In the genomic region with DNA sequence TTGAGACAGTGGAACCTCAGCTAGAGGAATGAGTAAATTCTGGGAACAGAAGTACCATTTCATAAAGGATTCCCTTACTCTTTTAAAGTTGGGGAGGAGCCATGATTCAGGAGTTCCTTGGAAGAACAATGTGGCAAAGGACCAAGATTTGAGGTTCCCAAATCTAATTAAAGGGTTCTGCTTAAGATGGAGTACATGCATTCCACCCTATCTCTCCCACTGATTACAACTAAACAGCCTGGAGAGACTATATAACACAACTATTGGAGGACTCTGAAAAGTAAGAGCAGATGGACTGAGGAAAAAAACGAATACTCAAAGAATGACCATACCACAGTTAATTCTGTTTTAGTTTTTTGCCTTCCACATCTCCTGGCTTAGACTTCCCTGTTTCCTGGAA, we compare ENCODE assay signal across 1 cellular context.
TF ChIP-seq lines count a peak whose summit lies in the region.

No MANE protein-coding gene starts in this region.

TF ChIP-seq in SK-N-SH treated with all-trans-retinoic acid at 6 μM for 48 hours, 23 proteins besides CTCF, POLR2A, EP300 and RAD21 (continued from another document):
- TF ChIP-seq, protein P1, sequence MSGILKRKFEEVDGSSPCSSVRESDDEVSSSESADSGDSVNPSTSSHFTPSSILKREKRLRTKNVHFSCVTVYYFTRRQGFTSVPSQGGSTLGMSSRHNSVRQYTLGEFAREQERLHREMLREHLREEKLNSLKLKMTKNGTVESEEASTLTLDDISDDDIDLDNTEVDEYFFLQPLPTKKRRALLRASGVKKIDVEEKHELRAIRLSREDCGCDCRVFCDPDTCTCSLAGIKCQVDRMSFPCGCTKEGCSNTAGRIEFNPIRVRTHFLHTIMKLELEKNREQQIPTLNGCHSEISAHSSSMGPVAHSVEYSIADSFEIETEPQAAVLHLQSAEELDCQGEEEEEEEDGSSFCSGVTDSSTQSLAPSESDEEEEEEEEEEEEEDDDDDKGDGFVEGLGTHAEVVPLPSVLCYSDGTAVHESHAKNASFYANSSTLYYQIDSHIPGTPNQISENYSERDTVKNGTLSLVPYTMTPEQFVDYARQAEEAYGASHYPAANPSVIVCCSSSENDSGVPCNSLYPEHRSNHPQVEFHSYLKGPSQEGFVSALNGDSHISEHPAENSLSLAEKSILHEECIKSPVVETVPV (CRISPR knock-in tag; IDR thresholded peaks at IDR 0.05), result no peak
- no peak for TF ChIP-seq RARB (CRISPR knock-in tag; IDR thresholded peaks at IDR 0.05)
- no peak for TF ChIP-seq SNAI2 (CRISPR knock-in tag; IDR thresholded peaks at IDR 0.05)
- TF ChIP-seq, protein P2, sequence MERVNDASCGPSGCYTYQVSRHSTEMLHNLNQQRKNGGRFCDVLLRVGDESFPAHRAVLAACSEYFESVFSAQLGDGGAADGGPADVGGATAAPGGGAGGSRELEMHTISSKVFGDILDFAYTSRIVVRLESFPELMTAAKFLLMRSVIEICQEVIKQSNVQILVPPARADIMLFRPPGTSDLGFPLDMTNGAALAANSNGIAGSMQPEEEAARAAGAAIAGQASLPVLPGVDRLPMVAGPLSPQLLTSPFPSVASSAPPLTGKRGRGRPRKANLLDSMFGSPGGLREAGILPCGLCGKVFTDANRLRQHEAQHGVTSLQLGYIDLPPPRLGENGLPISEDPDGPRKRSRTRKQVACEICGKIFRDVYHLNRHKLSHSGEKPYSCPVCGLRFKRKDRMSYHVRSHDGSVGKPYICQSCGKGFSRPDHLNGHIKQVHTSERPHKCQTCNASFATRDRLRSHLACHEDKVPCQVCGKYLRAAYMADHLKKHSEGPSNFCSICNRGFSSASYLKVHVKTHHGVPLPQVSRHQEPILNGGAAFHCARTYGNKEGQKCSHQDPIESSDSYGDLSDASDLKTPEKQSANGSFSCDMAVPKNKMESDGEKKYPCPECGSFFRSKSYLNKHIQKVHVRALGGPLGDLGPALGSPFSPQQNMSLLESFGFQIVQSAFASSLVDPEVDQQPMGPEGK (CRISPR knock-in tag; IDR thresholded peaks at IDR 0.05; ENCODE audit: borderline replicate concordance), result no peak
- no peak for TF ChIP-seq ZNF70 (CRISPR knock-in tag; IDR thresholded peaks at IDR 0.05)
- peak; percentile 28; the same call in 1 of the 2 replicates for TF ChIP-seq ZFP3 (CRISPR knock-in tag; IDR thresholded peaks at IDR 0.05)
- no peak for TF ChIP-seq ZNF565 (CRISPR knock-in tag; conservative IDR thresholded peaks at IDR 0.05; ENCODE audit: low read depth)
- no peak for TF ChIP-seq ESRRG (CRISPR knock-in tag; IDR thresholded peaks at IDR 0.05)
- TF ChIP-seq, protein P3, sequence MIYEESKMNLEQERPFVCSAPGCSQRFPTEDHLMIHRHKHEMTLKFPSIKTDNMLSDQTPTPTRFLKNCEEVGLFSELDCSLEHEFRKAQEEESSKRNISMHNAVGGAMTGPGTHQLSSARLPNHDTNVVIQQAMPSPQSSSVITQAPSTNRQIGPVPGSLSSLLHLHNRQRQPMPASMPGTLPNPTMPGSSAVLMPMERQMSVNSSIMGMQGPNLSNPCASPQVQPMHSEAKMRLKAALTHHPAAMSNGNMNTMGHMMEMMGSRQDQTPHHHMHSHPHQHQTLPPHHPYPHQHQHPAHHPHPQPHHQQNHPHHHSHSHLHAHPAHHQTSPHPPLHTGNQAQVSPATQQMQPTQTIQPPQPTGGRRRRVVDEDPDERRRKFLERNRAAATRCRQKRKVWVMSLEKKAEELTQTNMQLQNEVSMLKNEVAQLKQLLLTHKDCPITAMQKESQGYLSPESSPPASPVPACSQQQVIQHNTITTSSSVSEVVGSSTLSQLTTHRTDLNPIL (CRISPR knock-in tag; IDR thresholded peaks at IDR 0.05; ENCODE audit: low read depth), result 0 out of 2 replicates have a peak, but pooled peaks have one; percentile 35
- TF ChIP-seq ZFP30 (CRISPR knock-in tag; IDR thresholded peaks at IDR 0.05), result no peak
- TF ChIP-seq, protein P4, sequence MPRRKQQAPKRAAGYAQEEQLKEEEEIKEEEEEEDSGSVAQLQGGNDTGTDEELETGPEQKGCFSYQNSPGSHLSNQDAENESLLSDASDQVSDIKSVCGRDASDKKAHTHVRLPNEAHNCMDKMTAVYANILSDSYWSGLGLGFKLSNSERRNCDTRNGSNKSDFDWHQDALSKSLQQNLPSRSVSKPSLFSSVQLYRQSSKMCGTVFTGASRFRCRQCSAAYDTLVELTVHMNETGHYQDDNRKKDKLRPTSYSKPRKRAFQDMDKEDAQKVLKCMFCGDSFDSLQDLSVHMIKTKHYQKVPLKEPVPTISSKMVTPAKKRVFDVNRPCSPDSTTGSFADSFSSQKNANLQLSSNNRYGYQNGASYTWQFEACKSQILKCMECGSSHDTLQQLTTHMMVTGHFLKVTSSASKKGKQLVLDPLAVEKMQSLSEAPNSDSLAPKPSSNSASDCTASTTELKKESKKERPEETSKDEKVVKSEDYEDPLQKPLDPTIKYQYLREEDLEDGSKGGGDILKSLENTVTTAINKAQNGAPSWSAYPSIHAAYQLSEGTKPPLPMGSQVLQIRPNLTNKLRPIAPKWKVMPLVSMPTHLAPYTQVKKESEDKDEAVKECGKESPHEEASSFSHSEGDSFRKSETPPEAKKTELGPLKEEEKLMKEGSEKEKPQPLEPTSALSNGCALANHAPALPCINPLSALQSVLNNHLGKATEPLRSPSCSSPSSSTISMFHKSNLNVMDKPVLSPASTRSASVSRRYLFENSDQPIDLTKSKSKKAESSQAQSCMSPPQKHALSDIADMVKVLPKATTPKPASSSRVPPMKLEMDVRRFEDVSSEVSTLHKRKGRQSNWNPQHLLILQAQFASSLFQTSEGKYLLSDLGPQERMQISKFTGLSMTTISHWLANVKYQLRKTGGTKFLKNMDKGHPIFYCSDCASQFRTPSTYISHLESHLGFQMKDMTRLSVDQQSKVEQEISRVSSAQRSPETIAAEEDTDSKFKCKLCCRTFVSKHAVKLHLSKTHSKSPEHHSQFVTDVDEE (CRISPR knock-in tag; IDR thresholded peaks at IDR 0.05), result no peak
- no peak for TF ChIP-seq GLIS3 (CRISPR knock-in tag; IDR thresholded peaks at IDR 0.05)
- TF ChIP-seq, protein P5, sequence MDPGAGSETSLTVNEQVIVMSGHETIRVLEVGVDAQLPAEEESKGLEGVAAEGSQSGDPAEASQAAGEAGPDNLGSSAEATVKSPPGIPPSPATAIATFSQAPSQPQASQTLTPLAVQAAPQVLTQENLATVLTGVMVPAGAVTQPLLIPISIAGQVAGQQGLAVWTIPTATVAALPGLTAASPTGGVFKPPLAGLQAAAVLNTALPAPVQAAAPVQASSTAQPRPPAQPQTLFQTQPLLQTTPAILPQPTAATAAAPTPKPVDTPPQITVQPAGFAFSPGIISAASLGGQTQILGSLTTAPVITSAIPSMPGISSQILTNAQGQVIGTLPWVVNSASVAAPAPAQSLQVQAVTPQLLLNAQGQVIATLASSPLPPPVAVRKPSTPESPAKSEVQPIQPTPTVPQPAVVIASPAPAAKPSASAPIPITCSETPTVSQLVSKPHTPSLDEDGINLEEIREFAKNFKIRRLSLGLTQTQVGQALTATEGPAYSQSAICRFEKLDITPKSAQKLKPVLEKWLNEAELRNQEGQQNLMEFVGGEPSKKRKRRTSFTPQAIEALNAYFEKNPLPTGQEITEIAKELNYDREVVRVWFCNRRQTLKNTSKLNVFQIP (CRISPR knock-in tag; IDR thresholded peaks at IDR 0.05; ENCODE audit: borderline replicate concordance, low read depth), result no peak
- TF ChIP-seq CSDC2 (CRISPR knock-in tag; IDR thresholded peaks at IDR 0.05), result 0 out of 2 replicates have a peak, but pooled peaks have one; percentile 45
